Comparison of ENCODE assay signal across 16 cellular contexts in genomic region chr18:27685071-27685470, GRCh38.
"Had no signal": no experiment of that assay in that cellular context is flagged by ENCODE, and none has a peak within 500 bp of the region (broad histone marks: within the 10 kb centered on the region; RNA-seq: fewer than 3 reads in every experiment).

No MANE protein-coding gene starts in this region.

- H3K36me3 ChIP-seq: ascending aorta, SJSA1 had no signal

- H3K4me1 Mint-ChIP-seq: activated CD4-positive, alpha-beta T cell treated with anti-CD3 and anti-CD28 coated beads, Interleukin-2, amount 10 ng/mL, durations not matched to agents 7 days and 5 days; activated naive CD8-positive, alpha-beta T cell treated with anti-CD3 and anti-CD28 coated beads, Interleukin-2, amount 50 U/mL, for 24 hours; T-helper 17 cell had no signal

- H3K36me3 Mint-ChIP-seq: activated CD4-positive, alpha-beta memory T cell treated with anti-CD3 and anti-CD28 coated beads for 36 hours; activated naive CD4-positive, alpha-beta T cell treated with anti-CD3 and anti-CD28 coated beads, Interleukin-2, amount 50 U/mL, for 72 hours had no signal

- H3K27ac Mint-ChIP-seq: activated CD4-positive, alpha-beta memory T cell treated with anti-CD3 and anti-CD28 coated beads for 36 hours; activated CD4-positive, alpha-beta T cell treated with anti-CD3 and anti-CD28 coated beads, Interleukin-2, amount 10 ng/mL, durations not matched to agents 7 days and 5 days; activated naive CD4-positive, alpha-beta T cell treated with anti-CD3 and anti-CD28 coated beads, Interleukin-2, amount 50 U/mL, for 72 hours; activated naive CD8-positive, alpha-beta T cell treated with anti-CD3 and anti-CD28 coated beads, Interleukin-2, amount 50 U/mL, for 24 hours; T-helper 17 cell had no signal

- DNase-seq: activated CD4-positive, alpha-beta memory T cell treated with anti-CD3 and anti-CD28 coated beads for 36 hours; activated CD4-positive, alpha-beta T cell treated with anti-CD3 and anti-CD28 coated beads, Interleukin-2, amount 10 ng/mL, durations not matched to agents 7 days and 5 days; activated CD4-positive, CD25-positive, alpha-beta regulatory T cell; activated CD8-positive, alpha-beta memory T cell treated with anti-CD3 and anti-CD28 coated beads for 24 hours; activated effector memory CD4-positive, alpha-beta T cell treated with anti-CD3 and anti-CD28 coated beads, Interleukin-2, amount 50 U/mL, for 16 hours; activated naive CD4-positive, alpha-beta T cell treated with Interleukin-2 at 50 U/mL for 16 hours; activated T-cell treated with anti-CD3 and anti-CD28 coated beads, Interleukin-2, amount 50 U/mL, for 4 hours; NCI-H2029 treated with DMSO at 0.1 percent for 48 hours; T-helper 17 cell; T-helper 9 cell had no signal

- H3K27ac ChIP-seq: ascending aorta, body of pancreas, SJSA1, VCaP had no signal

- H3K4me3 Mint-ChIP-seq: activated CD4-positive, alpha-beta memory T cell treated with anti-CD3 and anti-CD28 coated beads for 36 hours; activated CD4-positive, alpha-beta T cell treated with anti-CD3 and anti-CD28 coated beads, Interleukin-2, amount 10 ng/mL, durations not matched to agents 7 days and 5 days; activated naive CD8-positive, alpha-beta T cell treated with anti-CD3 and anti-CD28 coated beads, Interleukin-2, amount 50 U/mL, for 24 hours; activated T-cell treated with anti-CD3 and anti-CD28 coated beads, Interleukin-2, amount 50 U/mL, for 4 hours; T-helper 17 cell had no signal

- H3K9me3 ChIP-seq: body of pancreas, SJSA1 had no signal

- H3K4me1 ChIP-seq: ascending aorta, body of pancreas, SJSA1 had no signal

- H3K27me3 Mint-ChIP-seq: activated CD4-positive, alpha-beta memory T cell treated with anti-CD3 and anti-CD28 coated beads for 36 hours; activated CD4-positive, alpha-beta T cell treated with anti-CD3 and anti-CD28 coated beads, Interleukin-2, amount 10 ng/mL, durations not matched to agents 7 days and 5 days; activated naive CD8-positive, alpha-beta T cell treated with anti-CD3 and anti-CD28 coated beads, Interleukin-2, amount 50 U/mL, for 24 hours; T-helper 17 cell had no signal

- H3K27me3 ChIP-seq: ascending aorta, body of pancreas, SJSA1 had no signal

- H3K4me3 ChIP-seq: ascending aorta, body of pancreas, SJSA1 had no signal
